ENCODE assay signal across 8 cellular contexts in genomic region chr19:11738746-11739620, GRCh38. TPM values are rescaled to one million over a fixed set of nuclear protein-coding genes. Genes with fewer than 3 reads are reported as not detected.
DNase-seq lines count a peak whose midpoint lies in the region; ATAC-seq and TF ChIP-seq lines count a peak whose summit lies in the region.

TSS of gene ZNF823 (minus strand) at chr19:11738946. CDS start at chr19:11738819, 127 bp downstream.

- peak within 1 kb of the TSS; percentile 94 for H3K4me3 ChIP-seq in OCI-LY3 (ENCODE audit: low read length)
- H3K4me3 ChIP-seq in epithelial cell of proximal tubule (ENCODE audit: low read depth, low read length): peak within 1 kb of the TSS; percentile 90
- peak within 1 kb of the TSS; percentile 79 for H3K4me3 ChIP-seq in mucosa of descending colon

- H4K20me1 ChIP-seq in OCI-LY3 (ENCODE audit: insufficient read depth, low read length): peaks cover 22% of the 10 kb centered on the region

- peak within 1 kb of the TSS; percentile 95 for H2AFZ ChIP-seq in OCI-LY3 (ENCODE audit: low read depth, low read length)

- peak; percentile 93 for ATAC-seq in GM21528 (IDR thresholded peaks at IDR 0.05; ENCODE audit: low FRiP score, unreplicated experiment)
- ATAC-seq in mucosa of descending colon: peak; percentile 98

- H3K9ac ChIP-seq in OCI-LY3 (ENCODE audit: low read length): peak within 1 kb of the TSS; percentile 83

- peaks cover 17% of the 10 kb centered on the region for H3K4me1 ChIP-seq in OCI-LY3 (ENCODE audit: low read length)
- H3K4me1 ChIP-seq in mucosa of descending colon (ENCODE audit: low read depth): no peaks in the 10 kb centered on the region

- peak within 1 kb of the TSS; percentile 92 for H3K4me2 ChIP-seq in OCI-LY3 (ENCODE audit: low read length)

- H3K27ac ChIP-seq in OCI-LY3 (ENCODE audit: low read length): peak within 1 kb of the TSS; percentile 64

- H3K27me3 ChIP-seq in OCI-LY3 (ENCODE audit: low read depth, low read length): no peaks in the 10 kb centered on the region

- intact Hi-C loops in mucosa of descending colon (cut with DNase I, micrococcal nuclease): no loop called here

- H3K36me3 ChIP-seq in OCI-LY3 (replicated peaks; ENCODE audit: low read depth, low read length) (peaks cover 27% of the 10 kb centered on the region), mucosa of descending colon (ENCODE audit: low read depth) (no peaks in the 10 kb centered on the region)

- H3K79me2 ChIP-seq in OCI-LY3 (ENCODE audit: low read length): peaks cover 43% of the 10 kb centered on the region

- TF ChIP-seq CTCF in OCI-LY3 (IDR thresholded peaks at IDR 0.05; ENCODE audit: low read depth, low read length) (no peak), epithelial cell of proximal tubule (conservative IDR thresholded peaks at IDR 0.05; ENCODE audit: low read depth, low read length) (no peak), mucosa of descending colon (IDR thresholded peaks at IDR 0.05) (no peak)

- no peaks in the 10 kb centered on the region for H3K9me3 ChIP-seq in OCI-LY3 (ENCODE audit: insufficient read depth, low read length)
- no peaks in the 10 kb centered on the region for H3K9me3 ChIP-seq in mucosa of descending colon

- peak; percentile 91 for DNase-seq in DMS114 treated with DMSO at 0.1 percent for 48 hours (lab: John Stamatoyannopoulos, UW; ENCODE audit: unreplicated experiment)
- DNase-seq in HuH-7.5 (ENCODE audit: low spot score): peak; percentile 85
- peak; percentile 96 for DNase-seq in activated T-cell treated with anti-CD3 and anti-CD28 coated beads for 48 hours (ENCODE audit: low read depth)
- peak; percentile 93 for DNase-seq in epithelial cell of proximal tubule (ENCODE audit: low read depth)
- peak; percentile 98 to 100 (median 100) for DNase-seq in mucosa of descending colon
- peak; percentile 91 to 95 for DNase-seq in stimulated activated CD8-positive, alpha-beta memory T cell treated with anti-CD3 and anti-CD28 coated beads, Interleukin-4, amount 100 ng/mL, for 1 hour (ENCODE audit: low read depth in 2 of 2, low spot score in 1 of 2)

RNA-seq across cellular contexts. Expression of gene ZNF823, which starts in this region (rescaled TPM):
- total RNA-seq in epithelial cell of proximal tubule: 6.5 and 7.4 TPM in 2 replicates
- 10 to 100 TPM; 12.1 to 17.8 (median 13.1) TPM for total RNA-seq in mucosa of descending colon

Comparison
In these comparisons a context has a peak if more than half of its experiments do, and no peak if none do; other contexts are left out.
1. Peak in every context shown above with its lines: DNase-seq, ATAC-seq, H3K4me3 ChIP-seq and H3K27ac ChIP-seq.